In genomic region chr11:48384670-48385069, GRCh38 we compare ENCODE assay signal across 23 cellular contexts. TPM values are rescaled to one million over a fixed set of nuclear protein-coding genes. Genes with fewer than 3 reads are reported as not detected.
DNase-seq lines count a peak whose midpoint lies in the region; ATAC-seq and TF ChIP-seq lines count a peak whose summit lies in the region.
"Had no signal": no experiment of that assay in that cellular context is flagged by ENCODE, and none has a peak within 500 bp of the region (broad histone marks: within the 10 kb centered on the region; RNA-seq: fewer than 3 reads in every experiment).

No MANE protein-coding gene starts in this region.

- no peaks in the 10 kb centered on the region for H3K4me1 Mint-ChIP-seq in activated naive CD8-positive, alpha-beta T cell treated with anti-CD3 and anti-CD28 coated beads, Interleukin-2, amount 50 U/mL, for 24 hours
- no peaks in the 10 kb centered on the region for H3K4me1 Mint-ChIP-seq in activated naive CD8-positive, alpha-beta T cell treated with anti-CD3 and anti-CD28 coated beads for 36 hours
- no peaks in the 10 kb centered on the region for H3K4me1 Mint-ChIP-seq in mesothelial cell of epicardium

- H3K27ac ChIP-seq in PC-9 = no peak overlapping the region
- H3K27ac ChIP-seq in mesendoderm (ENCODE audit: low read depth, low read length) = no peak overlapping the region
- H3K27ac ChIP-seq in body of pancreas = no peak overlapping the region
- H3K27ac ChIP-seq: ascending aorta, left ventricle myocardium inferior, testis had no signal

- no peak overlapping the region for H4K8ac ChIP-seq in mesendoderm (ENCODE audit: low read depth, low read length)

- no peak overlapping the region for H3K9ac ChIP-seq in mesendoderm (ENCODE audit: low read length)

- no peaks in the 10 kb centered on the region for H4K20me1 ChIP-seq in PC-9 (ENCODE audit: insufficient read depth)

- no peak overlapping the region for H2AK5ac ChIP-seq in mesendoderm (ENCODE audit: low read length)

- H2AFZ ChIP-seq in PC-9 = no peak overlapping the region

- intact Hi-C loops in PC-9 (cut with micrococcal nuclease; ENCODE audit: unreplicated experiment) (no loop called here), body of pancreas (cut with DNase I) (no loop called here)

- H3K56ac ChIP-seq in mesendoderm (ENCODE audit: low read length) = no peak overlapping the region

- no CpG with 5 or more reads among the region's 4 CpGs for WGBS in mesendoderm (ENCODE audit: extremely low coverage, insufficient coverage, low lambda C conversion rate)
- 28 to 30% methylated on average over 4 of the region's 4 CpGs for WGBS in body of pancreas, 2 donors

- no peak overlapping the region for H3K27ac Mint-ChIP-seq in activated naive CD8-positive, alpha-beta T cell treated with anti-CD3 and anti-CD28 coated beads, Interleukin-2, amount 50 U/mL, for 24 hours
- H3K27ac Mint-ChIP-seq in activated naive CD8-positive, alpha-beta T cell treated with anti-CD3 and anti-CD28 coated beads for 36 hours = no peak overlapping the region
- H3K27ac Mint-ChIP-seq in mesothelial cell of epicardium = no peak overlapping the region
- H3K27ac Mint-ChIP-seq: T-helper 2 cell treated with Interferon-gamma antibody and Interleukin-4, amounts not matched to agents 5 μg/mL and 100 μg/mL, for 36 hours had no signal

- H2BK120ac ChIP-seq in mesendoderm (ENCODE audit: low read depth, low read length) = no peak overlapping the region

- TF ChIP-seq POLR2A in body of pancreas (IDR thresholded peaks at IDR 0.05) = no peak

- H3K79me2 ChIP-seq in PC-9 (ENCODE audit: low read depth) (no peaks in the 10 kb centered on the region), mesendoderm (ENCODE audit: control insufficient read depth, insufficient read depth, low read length) (no peaks in the 10 kb centered on the region)

- H3K4me3 ChIP-seq in HFF-Myc (replicated peaks; ENCODE audit: low read depth, low read length) (no peak overlapping the region), PC-9 (no peak overlapping the region), mesendoderm (ENCODE audit: low read length) (no peak overlapping the region), body of pancreas (no peak overlapping the region)
- H3K4me3 ChIP-seq: ascending aorta, left ventricle myocardium inferior, testis had no signal

- no peak overlapping the region for H2BK15ac ChIP-seq in mesendoderm (replicated peaks; ENCODE audit: low read depth)

- no peak overlapping the region for H3K18ac ChIP-seq in mesendoderm (ENCODE audit: low read length)

- H3K9me2 ChIP-seq in PC-9 (ENCODE audit: insufficient read depth) = no peaks in the 10 kb centered on the region

- no peak overlapping the region for H3K23ac ChIP-seq in mesendoderm (ENCODE audit: low read length)

- no peaks in the 10 kb centered on the region for H3K27me3 Mint-ChIP-seq in activated naive CD8-positive, alpha-beta T cell treated with anti-CD3 and anti-CD28 coated beads, Interleukin-2, amount 50 U/mL, for 24 hours
- no peaks in the 10 kb centered on the region for H3K27me3 Mint-ChIP-seq in activated naive CD8-positive, alpha-beta T cell treated with anti-CD3 and anti-CD28 coated beads for 36 hours
- no peaks in the 10 kb centered on the region for H3K27me3 Mint-ChIP-seq in mesothelial cell of epicardium (ENCODE audit: low read depth)

- H3K4me1 ChIP-seq in PC-9 (replicated peaks; ENCODE audit: insufficient read depth) = no peaks in the 10 kb centered on the region
- no peaks in the 10 kb centered on the region for H3K4me1 ChIP-seq in mesendoderm (ENCODE audit: control insufficient read depth, low read depth, low read length)
- H3K4me1 ChIP-seq in body of pancreas = no peaks in the 10 kb centered on the region
- H3K4me1 ChIP-seq: ascending aorta, left ventricle myocardium inferior, testis had no signal

- peaks cover 20% of the 10 kb centered on the region for H3K9me3 Mint-ChIP-seq in activated naive CD8-positive, alpha-beta T cell treated with anti-CD3 and anti-CD28 coated beads, Interleukin-2, amount 50 U/mL, for 24 hours
- peaks cover 21% of the 10 kb centered on the region for H3K9me3 Mint-ChIP-seq in activated naive CD8-positive, alpha-beta T cell treated with anti-CD3 and anti-CD28 coated beads for 36 hours
- H3K9me3 Mint-ChIP-seq in mesothelial cell of epicardium = peaks cover 71% of the 10 kb centered on the region

- H3K4me3 Mint-ChIP-seq in activated naive CD8-positive, alpha-beta T cell treated with anti-CD3 and anti-CD28 coated beads, Interleukin-2, amount 50 U/mL, for 24 hours = no peak overlapping the region
- no peak overlapping the region for H3K4me3 Mint-ChIP-seq in activated naive CD8-positive, alpha-beta T cell treated with anti-CD3 and anti-CD28 coated beads for 36 hours
- no peak overlapping the region for H3K4me3 Mint-ChIP-seq in mesothelial cell of epicardium
- H3K4me3 Mint-ChIP-seq: T-helper 2 cell treated with Interferon-gamma antibody and Interleukin-4, amounts not matched to agents 5 μg/mL and 100 μg/mL, for 36 hours had no signal

- no peaks in the 10 kb centered on the region for H3K36me3 Mint-ChIP-seq in activated naive CD8-positive, alpha-beta T cell treated with anti-CD3 and anti-CD28 coated beads, Interleukin-2, amount 50 U/mL, for 24 hours (ENCODE audit: low read depth)
- no peaks in the 10 kb centered on the region for H3K36me3 Mint-ChIP-seq in activated naive CD8-positive, alpha-beta T cell treated with anti-CD3 and anti-CD28 coated beads for 36 hours
- H3K36me3 Mint-ChIP-seq in mesothelial cell of epicardium = peaks cover 2% of the 10 kb centered on the region

- POLR2A ChIA-PET in PC-9 (lab: Charles Lee; ENCODE audit: unreplicated experiment) = no interaction called here

- H2BK5ac ChIP-seq in mesendoderm (ENCODE audit: low read length) = no peak overlapping the region

- H3K27me3 ChIP-seq in PC-9 (ENCODE audit: insufficient read depth, low read depth) (no peaks in the 10 kb centered on the region), mesendoderm (ENCODE audit: insufficient read depth, low read length, poor library complexity) (no peaks in the 10 kb centered on the region), body of pancreas (no peaks in the 10 kb centered on the region)
- H3K27me3 ChIP-seq: ascending aorta, testis had no signal

- H3K9me3 ChIP-seq in PC-9 (ENCODE audit: insufficient read depth, low read depth) = peaks cover 4% of the 10 kb centered on the region; the same call in 1 of the 2 replicates
- H3K9me3 ChIP-seq in body of pancreas = no peaks in the 10 kb centered on the region
- H3K9me3 ChIP-seq: testis had no signal

- no peak for ATAC-seq in activated naive CD8-positive, alpha-beta T cell treated with anti-CD3 and anti-CD28 coated beads, Interleukin-2, amount 50 U/mL, for 24 hours
- ATAC-seq in body of pancreas = no peak

- no peaks in the 10 kb centered on the region for H3K36me3 ChIP-seq in PC-9 (ENCODE audit: low read depth)
- H3K36me3 ChIP-seq in mesendoderm (ENCODE audit: control insufficient read depth, insufficient read depth, low read length) = no peaks in the 10 kb centered on the region
- H3K36me3 ChIP-seq in body of pancreas (replicated peaks in 1 of 2; ENCODE audit: insufficient read depth in 1 of 2, low read depth in 2 of 2) = no peaks in the 10 kb centered on the region
- H3K36me3 ChIP-seq: ascending aorta, left ventricle myocardium inferior had no signal

- H3K4me2 ChIP-seq in PC-9 (no peak overlapping the region), mesendoderm (ENCODE audit: low read length) (no peak overlapping the region)

- peak; percentile 32 for TF ChIP-seq CTCF in HFF-Myc (IDR thresholded peaks at IDR 0.05; ENCODE audit: low read depth, low read length, missing control alignments)
- TF ChIP-seq CTCF in PC-9 (conservative IDR thresholded peaks at IDR 0.05) = peak; percentile 49; the same call in 1 of the 2 replicates
- no peak for TF ChIP-seq CTCF in mesothelial cell of epicardium (IDR thresholded peaks at IDR 0.05; ENCODE audit: unreplicated experiment)
- TF ChIP-seq CTCF in body of pancreas (IDR thresholded peaks at IDR 0.05) = no peak

- no peaks in the 10 kb centered on the region for H3K79me1 ChIP-seq in mesendoderm (ENCODE audit: low read length)

- no TSS peak for BruUV-seq in PC-9 (replicated peaks; lab: Mats Ljungman, UMichigan)

- DNase-seq in activated naive CD8-positive, alpha-beta T cell treated with anti-CD3 and anti-CD28 coated beads, Interleukin-2, amount 50 U/mL, for 24 hours = peak; percentile 1
- DNase-seq in activated naive CD8-positive, alpha-beta T cell treated with anti-CD3 and anti-CD28 coated beads for 36 hours = no peak
- DNase-seq in HFF-Myc (ENCODE audit: extremely low read depth, low read depth) (no peak), PC-9 (no peak), mesendoderm (peak; percentile 3), mesothelial cell of epicardium (ENCODE audit: low spot score in 2 of 2, unreplicated experiment in 2 of 2) (no peak), mesenteric fat pad (ENCODE audit: low spot score) (no peak), body of pancreas (no peak)
- DNase-seq: activated CD4-positive, CD25-positive, alpha-beta regulatory T cell treated with anti-CD3 and anti-CD28 coated beads, Interleukin-2, amount 50 U/mL, for 72 hours; activated gamma-delta T cell treated with Interleukin-2 at 50 U/mL for 16 hours; COR-L47; Kasumi-1; left ventricle myocardium inferior; NCI-H2107; NCI-H526 treated with DMSO at 0.1 percent for 48 hours; stimulated activated CD4-positive, alpha-beta T cell treated with anti-CD3 and anti-CD28 coated beads, Interleukin-4, amount 100 ng/mL, for 4 hours; testis had no signal

- H3F3A ChIP-seq in PC-9 (ENCODE audit: insufficient read depth, low read depth) = no peaks in the 10 kb centered on the region

- no peak overlapping the region for H3K4ac ChIP-seq in mesendoderm (ENCODE audit: low read depth, low read length)

- H4K5ac ChIP-seq in mesendoderm (ENCODE audit: low read length) = no peak overlapping the region

- CTCF ChIA-PET in PC-9 (lab: Charles Lee) = no interaction called here

RNA-seq across cellular contexts. Expression of gene OR4C5, which starts 18.4 kb away (rescaled TPM):
- total RNA-seq in activated naive CD8-positive, alpha-beta T cell treated with anti-CD3 and anti-CD28 coated beads for 36 hours = not detected
- total RNA-seq in PC-9 (2021) (not detected in 2 replicates), mesothelial cell of epicardium (not detected in 3 replicates), mesenteric fat pad (not detected), body of pancreas (not detected)
- polyA plus RNA-seq in mesendoderm (2013, experiment 1 of 2) = not detected
- polyA plus RNA-seq in mesendoderm (2013, experiment 2 of 2) = not detected
- total RNA-seq: ascending aorta, endothelial cell of umbilical vein, frontal cortex, left ventricle myocardium inferior, osteocyte, skeletal muscle tissue, testis had no signal
- polyA plus RNA-seq: endothelial cell of umbilical vein had no signal

RNA-seq across cellular contexts. Expression of gene OR4C3, which starts 60.0 kb away (rescaled TPM):
- total RNA-seq in activated naive CD8-positive, alpha-beta T cell treated with anti-CD3 and anti-CD28 coated beads for 36 hours = not detected
- total RNA-seq in PC-9 (2021) = not detected in 2 replicates
- not detected for polyA plus RNA-seq in mesendoderm (2013, experiment 1 of 2)
- polyA plus RNA-seq in mesendoderm (2013, experiment 2 of 2) = not detected
- total RNA-seq in mesothelial cell of epicardium = not detected in 3 replicates
- total RNA-seq in mesenteric fat pad = not detected
- not detected for total RNA-seq in body of pancreas
- total RNA-seq: ascending aorta, endothelial cell of umbilical vein, frontal cortex, left ventricle myocardium inferior, osteocyte, skeletal muscle tissue, testis had no signal
- polyA plus RNA-seq: endothelial cell of umbilical vein had no signal

Comparison
In these comparisons a context has a peak if more than half of its experiments do, and no peak if none do; other contexts are left out.
1. DNase-seq: peak in activated naive CD8-positive, alpha-beta T cell treated with anti-CD3 and anti-CD28 coated beads, Interleukin-2, amount 50 U/mL, for 24 hours (single experiment) and mesendoderm (single experiment); none in activated naive CD8-positive, alpha-beta T cell treated with anti-CD3 and anti-CD28 coated beads for 36 hours (single experiment), HFF-Myc (single experiment), PC-9 (0 of 2), mesothelial cell of epicardium (0 of 2), mesenteric fat pad (single experiment) and body of pancreas (0 of 4).
2. CTCF ChIP-seq: peak in HFF-Myc (single experiment) and PC-9 (single experiment); none in mesothelial cell of epicardium (single experiment) and body of pancreas (0 of 7).